Comparison of ENCODE assay signal across 9 cellular contexts in genomic region chr6:46011241-46012085, GRCh38. TPM values are rescaled to one million over a fixed set of nuclear protein-coding genes. Genes with fewer than 3 reads are reported as not detected.
DNase-seq lines count a peak whose midpoint lies in the region; ATAC-seq and TF ChIP-seq lines count a peak whose summit lies in the region.
"Had no signal": no experiment of that assay in that cellular context is flagged by ENCODE, and none has a peak within 500 bp of the region (broad histone marks: within the 10 kb centered on the region; RNA-seq: fewer than 3 reads in every experiment).

No MANE protein-coding gene starts in this region.

- no peaks in the 10 kb centered on the region for H3F3A ChIP-seq in smooth muscle cell (ENCODE audit: low read depth)

- DNase-seq in T-helper 9 cell: peak; percentile 37
- DNase-seq in effector CD4-positive, alpha-beta T cell: peak; percentile 31
- peak; percentile 37 for DNase-seq in stimulated activated CD4-positive, alpha-beta T cell treated with anti-CD3 and anti-CD28 coated beads, Interleukin-2, amount 100 ng/mL, for 4 hours (ENCODE audit: low read depth)
- no peak for DNase-seq in smooth muscle cell (lab: John Stamatoyannopoulos, UW; ENCODE audit: unreplicated experiment)
- DNase-seq in SJCRH30: no peak
- DNase-seq in NCI-H69 (lab: John Stamatoyannopoulos, UW): no peak

- 61% methylated on average over 7 of the region's 7 CpGs for whole genome bisulfite sequencing in smooth muscle cell (ENCODE audit: low lambda C conversion rate)

- H3K36me3 ChIP-seq in smooth muscle cell (ENCODE audit: low read depth): no peaks in the 10 kb centered on the region
- no peaks in the 10 kb centered on the region for H3K36me3 ChIP-seq in SJCRH30

- no peak overlapping the region for H3K27ac ChIP-seq in smooth muscle cell (ENCODE audit: low read depth)
- H3K27ac ChIP-seq in SJCRH30: no peak overlapping the region
- H3K27ac ChIP-seq: HL-60 had no signal

- no peaks in the 10 kb centered on the region for H3K79me2 ChIP-seq in smooth muscle cell (ENCODE audit: low read depth)

- H4K20me1 ChIP-seq in smooth muscle cell (ENCODE audit: low read depth): no peaks in the 10 kb centered on the region

- H3K9me3 ChIP-seq in smooth muscle cell (replicated peaks; ENCODE audit: low read depth): no peaks in the 10 kb centered on the region
- H3K9me3 ChIP-seq in SJCRH30 (replicated peaks): no peaks in the 10 kb centered on the region

- no peak overlapping the region for H3K9ac ChIP-seq in smooth muscle cell (ENCODE audit: low read depth)

- H2AFZ ChIP-seq in smooth muscle cell (ENCODE audit: low read depth): no peak overlapping the region

- peaks cover 52% of the 10 kb centered on the region for H3K27me3 ChIP-seq in smooth muscle cell (ENCODE audit: low read depth)
- no peaks in the 10 kb centered on the region; the same call in 1 of the 2 replicates for H3K27me3 ChIP-seq in SJCRH30

- H3K4me3 ChIP-seq in smooth muscle cell (no peak overlapping the region), SJCRH30 (no peak overlapping the region)

- no peak overlapping the region for H3K4me2 ChIP-seq in smooth muscle cell

- TF ChIP-seq CTCF in smooth muscle cell (IDR thresholded peaks at IDR 0.05; ENCODE audit: borderline replicate concordance, insufficient read depth, poor library complexity, severe bottlenecking): no peak

- peaks cover 15% of the 10 kb centered on the region for H3K4me1 ChIP-seq in smooth muscle cell (ENCODE audit: low read depth)
- no peaks in the 10 kb centered on the region for H3K4me1 ChIP-seq in SJCRH30

- ATAC-seq in GM18511 (IDR thresholded peaks at IDR 0.05; ENCODE audit: unreplicated experiment) (peak; percentile 97), HG02938 (IDR thresholded peaks at IDR 0.05; ENCODE audit: unreplicated experiment) (peak; percentile 95)

RNA-seq across cellular contexts. Expression of gene CLIC5, which starts 4.2 kb away (rescaled TPM):
- 0.99 and 4.4 TPM in 2 replicates for total RNA-seq in smooth muscle cell
- 0.97 and 1.4 TPM in 2 replicates for polyA plus RNA-seq in smooth muscle cell
- total RNA-seq in SJCRH30 (2014; rRNA removed; shearing (Covaris generic)): 0.05 and 0.06 TPM in 2 replicates

Comparison
In these comparisons a context has a peak if more than half of its experiments do, and no peak if none do; other contexts are left out.
1. DNase-seq: peak in T-helper 9 cell (single experiment), effector CD4-positive, alpha-beta T cell (single experiment) and stimulated activated CD4-positive, alpha-beta T cell treated with anti-CD3 and anti-CD28 coated beads, Interleukin-2, amount 100 ng/mL, for 4 hours (single experiment); none in smooth muscle cell (single experiment), SJCRH30 (0 of 2) and NCI-H69 (single experiment).